Comparison of ENCODE assay signal across 8 cellular contexts in the genomic region with DNA sequence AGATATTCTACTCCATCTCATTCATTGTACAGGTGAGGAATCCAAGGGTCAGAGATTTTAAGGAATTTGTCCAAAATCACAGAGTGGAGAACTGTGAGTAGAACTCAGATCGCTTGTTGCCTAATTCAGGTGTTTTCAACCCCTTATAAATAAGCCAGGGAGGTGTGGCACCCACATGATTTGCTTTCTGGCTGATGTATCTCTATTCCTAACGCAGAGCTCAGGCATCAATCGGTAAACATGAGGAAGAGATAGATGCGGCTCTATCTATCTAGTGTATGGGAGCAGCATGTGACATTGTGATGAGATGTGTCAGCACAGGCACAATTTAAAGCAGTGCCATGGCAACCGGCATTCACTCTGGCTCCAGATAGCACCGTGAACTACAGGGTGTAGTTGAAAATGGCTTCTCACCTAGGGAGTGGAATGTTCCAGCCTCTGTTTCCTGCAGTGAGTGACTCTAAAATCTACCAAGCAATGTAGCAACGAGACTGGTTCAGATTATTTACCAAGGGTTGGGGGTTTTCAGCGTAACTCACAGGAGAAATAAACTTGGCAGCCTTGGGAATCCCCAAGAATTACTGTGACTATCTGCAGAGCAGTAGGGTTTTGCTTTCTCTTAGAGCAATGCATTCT. TPM values are rescaled to one million over a fixed set of nuclear protein-coding genes. Genes with fewer than 3 reads are reported as not detected.
DNase-seq lines count a peak whose midpoint lies in the region; ATAC-seq and TF ChIP-seq lines count a peak whose summit lies in the region.

No MANE protein-coding gene starts in this region.

- peak; percentile 37 for ATAC-seq in GM18870 (IDR thresholded peaks at IDR 0.05; ENCODE audit: unreplicated experiment)
- ATAC-seq in HG03108 (IDR thresholded peaks at IDR 0.05; ENCODE audit: unreplicated experiment) = peak; percentile 52
- peak; percentile 97 for ATAC-seq in PC-3
- ATAC-seq in HG02610 (IDR thresholded peaks at IDR 0.05; ENCODE audit: unreplicated experiment) = no peak

- no peaks in the 10 kb centered on the region for H3K36me3 ChIP-seq in PC-3 (ENCODE audit: low read depth, low read length)

- H3F3A ChIP-seq in PC-3 (ENCODE audit: low read length, unreplicated experiment) = no peaks in the 10 kb centered on the region

- H3K9me2 ChIP-seq in PC-3 (replicated peaks; ENCODE audit: low read length) = no peaks in the 10 kb centered on the region

- H4K20me1 ChIP-seq in PC-3 (ENCODE audit: low read length) = no peaks in the 10 kb centered on the region

- peak overlapping the region; percentile 52 for H3K4me2 ChIP-seq in PC-3 (ENCODE audit: low read length)

- peak overlapping the region; percentile 58 for H2AFZ ChIP-seq in PC-3 (ENCODE audit: low read length)

- H3K4me1 ChIP-seq in PC-3 (ENCODE audit: insufficient read depth, low read length) = peaks cover 14% of the 10 kb centered on the region

- CTCF ChIA-PET in PC-3 (lab: Charles Lee) = interaction anchor here (0.6 to 0.7 kb wide), 2 partner anchors 58 kb away, joined by 3 read pairs; no protein-coding TSS in a partner anchor

- no peaks in the 10 kb centered on the region for H3K79me2 ChIP-seq in PC-3 (ENCODE audit: low read length)

- DNase-seq in AG20443 (ENCODE audit: low spot score) = peak; percentile 43
- peak; percentile 57 for DNase-seq in PC-3
- peak; percentile 60 for DNase-seq in amniotic epithelial cell (ENCODE audit: low read depth)
- DNase-seq in middle frontal gyrus (ENCODE audit: extremely low spot score, low spot score) = peak; percentile 28
- DNase-seq in germinal center (ENCODE audit: low spot score) = no peak

- intact Hi-C loops in PC-3 (cut with micrococcal nuclease) = no loop called here

- no peak overlapping the region for H3K27ac ChIP-seq in PC-3 (ENCODE audit: low read length)

- TSS peak; percentile 89 for BruUV-seq in PC-3 (replicated peaks; lab: Mats Ljungman, UMichigan)

- POLR2A ChIA-PET in PC-3 (lab: Charles Lee; ENCODE audit: unreplicated experiment) = interaction anchor here (0.6 kb wide), 1 partner anchor 224 kb away, joined by 5 read pairs; no protein-coding TSS in a partner anchor

- H3K27me3 ChIP-seq in PC-3 (ENCODE audit: low read length) = no peaks in the 10 kb centered on the region

- H3K9me3 ChIP-seq in PC-3 (ENCODE audit: low read length) = no peaks in the 10 kb centered on the region

- H3K9ac ChIP-seq in PC-3 (ENCODE audit: low read length) = no peak overlapping the region

- peak overlapping the region; percentile 17; the same call in 1 of the 2 replicates for H3K4me3 ChIP-seq in PC-3 (ENCODE audit: low read length)

- TF ChIP-seq CTCF in PC-3 (conservative IDR thresholded peaks at IDR 0.05; ENCODE audit: low read depth, low read length) = no peak

RNA-seq across cellular contexts. Expression of gene SUB1, which starts 53.4 kb away (rescaled TPM):
- total RNA-seq in PC-3 (2014; rRNA removed) = 185 and 189 TPM in 2 replicates
